10 cellular contexts compared by ENCODE assay signal in the genomic region with DNA sequence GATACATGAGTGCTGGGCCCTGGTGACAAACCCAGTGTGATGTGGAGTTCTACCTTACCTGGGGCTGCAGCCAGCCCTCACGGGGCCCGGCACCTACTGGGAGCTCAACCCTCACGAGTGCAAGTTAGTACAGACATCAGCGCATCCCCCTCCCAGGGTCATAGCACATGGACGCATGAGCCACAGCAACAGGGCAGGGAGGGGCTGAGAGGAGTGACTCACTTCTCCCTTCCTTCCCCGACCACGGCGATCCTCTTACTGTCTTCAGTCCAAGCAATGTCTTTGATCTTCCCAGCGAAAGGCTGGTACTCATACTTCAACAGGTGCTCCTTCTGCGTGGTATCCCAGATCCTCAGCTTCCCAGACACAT. TPM values are rescaled to one million over a fixed set of nuclear protein-coding genes. Genes with fewer than 3 reads are reported as not detected.
DNase-seq lines count a peak whose midpoint lies in the region; ATAC-seq and TF ChIP-seq lines count a peak whose summit lies in the region.
"Had no signal": no experiment of that assay in that cellular context is flagged by ENCODE, and none has a peak within 500 bp of the region (broad histone marks: within the 10 kb centered on the region; RNA-seq: fewer than 3 reads in every experiment).

No MANE protein-coding gene starts in this region.

- H3K36me3 Mint-ChIP-seq in activated T-cell treated with anti-CD3 and anti-CD28 coated beads, Interleukin-2, amount 50 U/mL, for 24 hours (ENCODE audit: low read depth), result peaks cover 99% of the 10 kb centered on the region

- TF ChIP-seq CTCF in foreskin keratinocyte (conservative IDR thresholded peaks at IDR 0.05) (no peak), right lobe of liver (IDR thresholded peaks at IDR 0.05) (no peak)

- DNase-seq in stimulated activated CD4-positive, alpha-beta T cell treated with anti-CD3 and anti-CD28 coated beads, Interleukin-1b, Interleukin-23, amount 100 ng/mL, for 48 hours, result peak; percentile 47
- no peak for DNase-seq in stimulated activated CD4-positive, alpha-beta T cell treated with anti-CD3 and anti-CD28 coated beads, Interleukin-12 subunit alpha, Interleukin-12 subunit beta, amount 100 ng/mL, for 4 hours
- DNase-seq in activated T-cell treated with anti-CD3 and anti-CD28 coated beads, Interleukin-2, amount 50 U/mL, for 24 hours, result peak; percentile 58
- DNase-seq in foreskin keratinocyte (peak in 1 of 2 donors; percentile 68), NCI-H446 treated with DMSO at 0.1 percent for 48 hours (lab: John Stamatoyannopoulos, UW) (no peak), right lobe of liver (no peak), NCI-H774 (lab: John Stamatoyannopoulos, UW) (no peak)
- DNase-seq: COR-L47 had no signal

- no peak overlapping the region for H3K4me3 ChIP-seq in right lobe of liver

- peak overlapping the region; percentile 18 for H3K4me3 Mint-ChIP-seq in activated T-cell treated with anti-CD3 and anti-CD28 coated beads, Interleukin-2, amount 50 U/mL, for 24 hours
- H3K4me3 Mint-ChIP-seq: nephron had no signal

- H3K4me1 Mint-ChIP-seq in activated T-cell treated with anti-CD3 and anti-CD28 coated beads, Interleukin-2, amount 50 U/mL, for 24 hours (ENCODE audit: low read depth), result peaks cover 99% of the 10 kb centered on the region

- no peaks in the 10 kb centered on the region for H3K27me3 Mint-ChIP-seq in activated T-cell treated with anti-CD3 and anti-CD28 coated beads, Interleukin-2, amount 50 U/mL, for 24 hours

- peaks cover 44% of the 10 kb centered on the region for H3K4me1 ChIP-seq in foreskin keratinocyte
- H3K4me1 ChIP-seq in right lobe of liver, result no peaks in the 10 kb centered on the region

- no peaks in the 10 kb centered on the region for H3K9me3 Mint-ChIP-seq in activated T-cell treated with anti-CD3 and anti-CD28 coated beads, Interleukin-2, amount 50 U/mL, for 24 hours
- H3K9me3 Mint-ChIP-seq: nephron had no signal

- H3K36me3 ChIP-seq in right lobe of liver, result peaks cover 0 to 64% (median 8%) of the 10 kb centered on the region in 4 donors

- peak overlapping the region; percentile 95 for H3K27ac Mint-ChIP-seq in activated T-cell treated with anti-CD3 and anti-CD28 coated beads, Interleukin-2, amount 50 U/mL, for 24 hours

- intact Hi-C loops in right lobe of liver (cut with DNase I), result no loop called here

- ATAC-seq in foreskin keratinocyte (peak; percentile 1), right lobe of liver (no peak), GM21825 (IDR thresholded peaks at IDR 0.05; ENCODE audit: unreplicated experiment) (no peak)

- H3K27ac ChIP-seq in foreskin keratinocyte (peak overlapping the region; percentile 44), right lobe of liver (no peak overlapping the region)

- no peaks in the 10 kb centered on the region for H3K9me3 ChIP-seq in right lobe of liver

- no peaks in the 10 kb centered on the region for H3K27me3 ChIP-seq in foreskin keratinocyte
- no peaks in the 10 kb centered on the region for H3K27me3 ChIP-seq in right lobe of liver

- no peak for TF ChIP-seq POLR2A in right lobe of liver (IDR thresholded peaks at IDR 0.05)

- WGBS in right lobe of liver (ENCODE audit: insufficient coverage, low coverage, low lambda C conversion rate, missing lambda C conversion rate), result 27% methylated on average over 3 of the region's 10 CpGs

RNA-seq across cellular contexts. Expression of a gene that starts 17.8 kb away (rescaled TPM):
- total RNA-seq in foreskin keratinocyte (383 and 394 TPM in 2 replicates), right lobe of liver (100 to 1,000 TPM in 1 of 6 experiments, 10 to 100 TPM in 5; 65.1 to 149 (median 76.4) TPM)
- polyA plus RNA-seq in foreskin keratinocyte, result 293 and 310 TPM in 2 replicates

Comparison
In these comparisons a context has a peak if more than half of its experiments do, and no peak if none do; other contexts are left out.
1. DNase-seq: peak in stimulated activated CD4-positive, alpha-beta T cell treated with anti-CD3 and anti-CD28 coated beads, Interleukin-1b, Interleukin-23, amount 100 ng/mL, for 48 hours (single experiment) and activated T-cell treated with anti-CD3 and anti-CD28 coated beads, Interleukin-2, amount 50 U/mL, for 24 hours (single experiment); none in stimulated activated CD4-positive, alpha-beta T cell treated with anti-CD3 and anti-CD28 coated beads, Interleukin-12 subunit alpha, Interleukin-12 subunit beta, amount 100 ng/mL, for 4 hours (single experiment), NCI-H446 treated with DMSO at 0.1 percent for 48 hours (single experiment), right lobe of liver (0 of 3) and NCI-H774 (single experiment).